In genomic region chr17:4709794-4710692, GRCh38 we compare ENCODE assay signal across 8 cellular contexts. TPM values are rescaled to one million over a fixed set of nuclear protein-coding genes. Genes with fewer than 3 reads are reported as not detected.
DNase-seq lines count a peak whose midpoint lies in the region; ATAC-seq and TF ChIP-seq lines count a peak whose summit lies in the region.

Gene ARRB2 (plus strand): TSS chr17:4710632. CDS start chr17:4710722, 90 bp downstream.

- TF ChIP-seq CTCF in AG04450 (IDR thresholded peaks at IDR 0.05; ENCODE audit: low read depth, low read length): peak; percentile 68
- peak; percentile 81 for TF ChIP-seq CTCF in WERI-Rb-1 (IDR thresholded peaks at IDR 0.05; ENCODE audit: low read depth, low read length)
- TF ChIP-seq CTCF in mammary epithelial cell (conservative IDR thresholded peaks at IDR 0.05 in 1 of 2, IDR thresholded peaks at IDR 0.05 in 1 of 2; ENCODE audit: extremely low read depth in 1 of 2, insufficient read depth in 1 of 2, low read depth in 1 of 2, low read length in 2 of 2): peak; percentile 35 to 72
- peak; percentile 43 for TF ChIP-seq CTCF in smooth muscle cell (IDR thresholded peaks at IDR 0.05; ENCODE audit: borderline replicate concordance, insufficient read depth, poor library complexity, severe bottlenecking)

- no peaks in the 10 kb centered on the region for H3K27me3 ChIP-seq in AG04450 (ENCODE audit: control insufficient read depth, insufficient read depth, low read length)
- H3K27me3 ChIP-seq in WERI-Rb-1 (ENCODE audit: insufficient read depth, low read depth, severe bottlenecking): no peaks in the 10 kb centered on the region
- H3K27me3 ChIP-seq in mammary epithelial cell (ENCODE audit: insufficient read depth, low read length): no peaks in the 10 kb centered on the region
- no peaks in the 10 kb centered on the region for H3K27me3 ChIP-seq in smooth muscle cell (ENCODE audit: low read depth)

- H3K9ac ChIP-seq in mammary epithelial cell (ENCODE audit: insufficient read depth, low read length) (peak within 1 kb of the TSS; percentile 65), smooth muscle cell (ENCODE audit: low read depth) (peak within 1 kb of the TSS; percentile 66)

- ATAC-seq in GM18870 (IDR thresholded peaks at IDR 0.05; ENCODE audit: unreplicated experiment) (peak; percentile 52), HG03135 (IDR thresholded peaks at IDR 0.05; ENCODE audit: unreplicated experiment) (peak; percentile 78)

- dilution Hi-C loops in mammary epithelial cell (cut with HindIII; ENCODE audit: low sequenced_read_pairs): no loop called here

- peak within 1 kb of the TSS; percentile 95 for H3K4me2 ChIP-seq in mammary epithelial cell (ENCODE audit: insufficient read depth, low read depth, low read length)
- H3K4me2 ChIP-seq in smooth muscle cell: peak within 1 kb of the TSS; percentile 97

- intact Hi-C loops in mammary epithelial cell (cut with micrococcal nuclease): loop anchor here (1.0 to 2.0 kb wide), 7 partner anchors 21 to 193 kb away; partner anchors contain the start of genes CHRNE, MED11 and MINK1

- H3K79me2 ChIP-seq in mammary epithelial cell (ENCODE audit: insufficient read depth, low read length) (peaks cover 5% of the 10 kb centered on the region), smooth muscle cell (ENCODE audit: low read depth) (no peaks in the 10 kb centered on the region)

- no peaks in the 10 kb centered on the region for H3K9me3 ChIP-seq in AG04450 (ENCODE audit: control insufficient read depth, insufficient read depth, low read length)
- peaks cover 3% of the 10 kb centered on the region for H3K9me3 ChIP-seq in WERI-Rb-1 (ENCODE audit: severe bottlenecking)
- H3K9me3 ChIP-seq in mammary epithelial cell (replicated peaks; ENCODE audit: insufficient read depth, low read length): no peaks in the 10 kb centered on the region
- no peaks in the 10 kb centered on the region for H3K9me3 ChIP-seq in smooth muscle cell (replicated peaks; ENCODE audit: low read depth)

- peak within 1 kb of the TSS; percentile 81 for H2AFZ ChIP-seq in mammary epithelial cell (ENCODE audit: low read depth, low read length)
- peak within 1 kb of the TSS; percentile 90 for H2AFZ ChIP-seq in smooth muscle cell (ENCODE audit: low read depth)

- WGBS in mammary epithelial cell (ENCODE audit: low coverage, missing lambda C conversion rate): 2% methylated on average over 15 of the region's 67 CpGs
- WGBS in smooth muscle cell (ENCODE audit: low lambda C conversion rate): under 1% methylated on average over 22 of the region's 67 CpGs

- H3F3A ChIP-seq in smooth muscle cell (ENCODE audit: low read depth): no peaks in the 10 kb centered on the region

- POLR2A ChIA-PET in AG04450 (lab: Yijun Ruan, JAX): interaction anchor here (0.5 to 1.1 kb wide), 7 partner anchors 11 to 342 kb away, joined by 3 to 5 read pairs (median 3); partner anchors contain the start of genes PLD2, PSMB6 and VMO1

- in situ Hi-C loops in mammary epithelial cell (cut with MboI; ENCODE audit: low sequenced_read_pairs in 2 of 2): no loop called here

- H3K4me1 ChIP-seq in mammary epithelial cell (ENCODE audit: insufficient read depth, low read length) (peaks cover 14% of the 10 kb centered on the region), smooth muscle cell (ENCODE audit: low read depth) (peaks cover 6% of the 10 kb centered on the region)

- peak; percentile 97 for DNase-seq in AG04450 (ENCODE audit: low read depth, low spot score)
- peak; percentile 73 for DNase-seq in NCI-H2196 treated with DMSO at 0.1 percent for 48 hours (lab: John Stamatoyannopoulos, UW; ENCODE audit: unreplicated experiment)
- peak; percentile 99 for DNase-seq in WERI-Rb-1
- DNase-seq in mammary epithelial cell: peak; percentile 98
- DNase-seq in iPS-NIHi11 (ENCODE audit: low spot score): peak; percentile 98
- DNase-seq in smooth muscle cell (lab: John Stamatoyannopoulos, UW; ENCODE audit: unreplicated experiment): peak; percentile 95

- H3K27ac ChIP-seq in AG04450 (ENCODE audit: low read depth, low read length) (peak within 1 kb of the TSS; percentile 68), WERI-Rb-1 (peak within 1 kb of the TSS; percentile 85), mammary epithelial cell (ENCODE audit: insufficient read depth, low read depth, low read length) (peak within 1 kb of the TSS; percentile 14), smooth muscle cell (ENCODE audit: low read depth) (peak within 1 kb of the TSS; percentile 73)

- H4K20me1 ChIP-seq in mammary epithelial cell (ENCODE audit: insufficient read depth, low read length) (no peaks in the 10 kb centered on the region), smooth muscle cell (ENCODE audit: low read depth) (no peaks in the 10 kb centered on the region)

- CTCF ChIA-PET in AG04450 (lab: Charles Lee) (interaction anchor here (0.6 to 1.6 kb wide), 16 partner anchors 9 to 285 kb away, joined by 3 to 8 read pairs (median 4); partner anchors contain the start of gene CHRNE), mammary epithelial cell (lab: Charles Lee; ENCODE audit: low non-redundant PET) (no interaction called here)

- BruUV-seq in mammary epithelial cell (replicated peaks; lab: Mats Ljungman, UMichigan): no TSS peak

- H3K4me3 ChIP-seq in AG04450 (ENCODE audit: low read depth, low read length) (peak within 1 kb of the TSS; percentile 70), WERI-Rb-1 (ENCODE audit: low read depth, low read length) (peak within 1 kb of the TSS; percentile 89), mammary epithelial cell (replicated peaks in 1 of 3; ENCODE audit: insufficient read depth in 1 of 3, low read depth in 2 of 3, low read length in 3 of 3) (peak within 1 kb of the TSS; percentile 50 to 63 (median 63)), smooth muscle cell (peak within 1 kb of the TSS; percentile 72)

- H3K36me3 ChIP-seq in WERI-Rb-1: peaks cover 13% of the 10 kb centered on the region
- no peaks in the 10 kb centered on the region for H3K36me3 ChIP-seq in mammary epithelial cell (ENCODE audit: insufficient read depth, low read length)
- H3K36me3 ChIP-seq in smooth muscle cell (ENCODE audit: low read depth): no peaks in the 10 kb centered on the region

RNA-seq across cellular contexts. Expression of gene ARRB2, which starts in this region (rescaled TPM):
- polyA plus RNA-seq in AG04450 (2011; rRNA removed) (8.8 and 9.4 TPM in 2 replicates), mammary epithelial cell (14.6 TPM), smooth muscle cell (6.6 and 7.6 TPM in 2 replicates)
- polyA minus RNA-seq in AG04450 (2011; rRNA and poly(A)+ RNA removed): 8.0 and 8.8 TPM in 2 replicates
- total RNA-seq in mammary epithelial cell (10 to 100 TPM in 1 of 2 donors, 1 to 10 TPM in 1; 3.5 to 14.4 TPM), smooth muscle cell (1.1 and 4.0 TPM in 2 replicates)
- 23.4 TPM for polyA minus RNA-seq in mammary epithelial cell

Comparison
In these comparisons a context has a peak if more than half of its experiments do, and no peak if none do; other contexts are left out.
1. Peak in every context shown above with its lines: DNase-seq, ATAC-seq, H3K4me3 ChIP-seq and H3K27ac ChIP-seq.
2. H3K27ac ChIP-seq: peak in every context shown above with its lines; median percentile 85 in WERI-Rb-1; 73 in smooth muscle cell; 68 in AG04450; 14 in mammary epithelial cell.